Comparison of ENCODE assay signal across 17 cellular contexts in genomic region chr5:112083623-112084022, GRCh38.
DNase-seq lines count a peak whose midpoint lies in the region; ATAC-seq and TF ChIP-seq lines count a peak whose summit lies in the region.
"Had no signal": no experiment of that assay in that cellular context is flagged by ENCODE, and none has a peak within 500 bp of the region (broad histone marks: within the 10 kb centered on the region; RNA-seq: fewer than 3 reads in every experiment).

No MANE protein-coding gene starts in this region.

- H3K36me3 Mint-ChIP-seq in naive thymus-derived CD4-positive, alpha-beta T cell: no peaks in the 10 kb centered on the region
- H3K36me3 Mint-ChIP-seq: CD8-positive, alpha-beta T cell had no signal

- POLR2A ChIA-PET in naive thymus-derived CD4-positive, alpha-beta T cell (lab: Charles Lee): no interaction called here

- peak; percentile 8 for DNase-seq in EL
- peak; percentile 12 for DNase-seq in LHCN-M2 (ENCODE audit: low read depth)
- peak; percentile 21 for DNase-seq in fibroblast of mammary gland (ENCODE audit: low read depth)
- no peak for DNase-seq in vagina (ENCODE audit: extremely low spot score in 2 of 2)
- no peak for DNase-seq in naive thymus-derived CD4-positive, alpha-beta T cell
- DNase-seq: Calu3; CD8-positive, alpha-beta T cell; DMS53; DND-41; GDM1; KG1 had no signal

- intact Hi-C loops in vagina (cut with DNase I): no loop called here
- intact Hi-C loops in naive thymus-derived CD4-positive, alpha-beta T cell (cut with micrococcal nuclease): no loop called here

- H3K27me3 Mint-ChIP-seq in naive thymus-derived CD4-positive, alpha-beta T cell: peaks cover 0 to 13% (median 10%) of the 10 kb centered on the region in 5 donors

- peaks cover 0 to 6% (median 2%) of the 10 kb centered on the region in 11 donors for H3K9me3 Mint-ChIP-seq in naive thymus-derived CD4-positive, alpha-beta T cell
- H3K9me3 Mint-ChIP-seq: CD8-positive, alpha-beta T cell had no signal

- no peaks in the 10 kb centered on the region for H3K9me3 ChIP-seq in vagina
- no peaks in the 10 kb centered on the region for H3K9me3 ChIP-seq in naive thymus-derived CD4-positive, alpha-beta T cell (ENCODE audit: control insufficient read depth in 2 of 3, low read length in 3 of 3)
- H3K9me3 ChIP-seq: BLaER1 treated with 17β-estradiol and CSF1 and Interleukin-3, amounts not matched to agents 10 nM and 100 nM; HAP-1 had no signal

- CTCF ChIA-PET in naive thymus-derived CD4-positive, alpha-beta T cell (lab: Charles Lee): no interaction called here

- ATAC-seq in HG03039 (IDR thresholded peaks at IDR 0.05; ENCODE audit: unreplicated experiment) (no peak), HG03025 (IDR thresholded peaks at IDR 0.05; ENCODE audit: low FRiP score, unreplicated experiment) (no peak)
- no peak for ATAC-seq in naive thymus-derived CD4-positive, alpha-beta T cell
- ATAC-seq: CD8-positive, alpha-beta T cell; HepG2 had no signal

- H3K4me3 ChIP-seq in fibroblast of mammary gland (ENCODE audit: control insufficient read depth, low read depth, low read length) (no peak overlapping the region), vagina (no peak overlapping the region)
- no peak overlapping the region for H3K4me3 ChIP-seq in naive thymus-derived CD4-positive, alpha-beta T cell (ENCODE audit: low read length)
- H3K4me3 ChIP-seq: BLaER1 treated with 17β-estradiol and CSF1 and Interleukin-3, amounts not matched to agents 10 nM and 100 nM; HAP-1 had no signal

- H3K4me1 ChIP-seq in vagina: no peaks in the 10 kb centered on the region
- H3K4me1 ChIP-seq in naive thymus-derived CD4-positive, alpha-beta T cell (ENCODE audit: control insufficient read depth in 2 of 2, insufficient read depth in 2 of 2, low read length in 2 of 2): no peaks in the 10 kb centered on the region
- H3K4me1 ChIP-seq: BLaER1 treated with 17β-estradiol and CSF1 and Interleukin-3, amounts not matched to agents 10 nM and 100 nM; HAP-1 had no signal

- H3K27ac Mint-ChIP-seq in naive thymus-derived CD4-positive, alpha-beta T cell: no peak overlapping the region
- H3K27ac Mint-ChIP-seq: B cell; CD8-positive, alpha-beta T cell had no signal

- TF ChIP-seq CTCF in fibroblast of mammary gland (conservative IDR thresholded peaks at IDR 0.05; ENCODE audit: control insufficient read depth, insufficient read depth, low read depth, low read length) (no peak), vagina (IDR thresholded peaks at IDR 0.05) (no peak)

- H3K27ac ChIP-seq in vagina: peak overlapping the region; percentile 13
- H3K27ac ChIP-seq in naive thymus-derived CD4-positive, alpha-beta T cell (ENCODE audit: low read depth, low read length): no peak overlapping the region
- H3K27ac ChIP-seq: BLaER1 treated with 17β-estradiol and CSF1 and Interleukin-3, amounts not matched to agents 10 nM and 100 nM had no signal

- no peak for TF ChIP-seq POLR2A in vagina (IDR thresholded peaks at IDR 0.05)

- no peak overlapping the region for H3K4me3 Mint-ChIP-seq in naive thymus-derived CD4-positive, alpha-beta T cell
- H3K4me3 Mint-ChIP-seq: B cell; CD8-positive, alpha-beta T cell had no signal

- no peaks in the 10 kb centered on the region for H3K36me3 ChIP-seq in vagina
- H3K36me3 ChIP-seq in naive thymus-derived CD4-positive, alpha-beta T cell (ENCODE audit: control insufficient read depth in 2 of 3, insufficient read depth in 3 of 3, low read length in 3 of 3): no peaks in the 10 kb centered on the region
- H3K36me3 ChIP-seq: BLaER1 treated with 17β-estradiol and CSF1 and Interleukin-3, amounts not matched to agents 10 nM and 100 nM; HAP-1 had no signal

- H3K4me1 Mint-ChIP-seq in naive thymus-derived CD4-positive, alpha-beta T cell: no peaks in the 10 kb centered on the region
- H3K4me1 Mint-ChIP-seq: B cell had no signal

- no peaks in the 10 kb centered on the region for H3K27me3 ChIP-seq in vagina
- H3K27me3 ChIP-seq in naive thymus-derived CD4-positive, alpha-beta T cell (ENCODE audit: control insufficient read depth in 2 of 2, insufficient read depth in 2 of 2, low read length in 2 of 2): no peaks in the 10 kb centered on the region
- H3K27me3 ChIP-seq: BLaER1 treated with 17β-estradiol and CSF1 and Interleukin-3, amounts not matched to agents 10 nM and 100 nM had no signal

Comparison
In these comparisons a context has a peak if more than half of its experiments do, and no peak if none do; other contexts are left out.
1. DNase-seq: peak in EL (single experiment), LHCN-M2 (single experiment) and fibroblast of mammary gland (single experiment); none in vagina (0 of 2) and naive thymus-derived CD4-positive, alpha-beta T cell (0 of 9).